In genomic region chr4:75552452-75552851, GRCh38 we compare ENCODE assay signal across 24 cellular contexts. TPM values are rescaled to one million over a fixed set of nuclear protein-coding genes. Genes with fewer than 3 reads are reported as not detected.
DNase-seq lines count a peak whose midpoint lies in the region; ATAC-seq and TF ChIP-seq lines count a peak whose summit lies in the region.
"Had no signal": no experiment of that assay in that cellular context is flagged by ENCODE, and none has a peak within 500 bp of the region (broad histone marks: within the 10 kb centered on the region; RNA-seq: fewer than 3 reads in every experiment).

No MANE protein-coding gene starts in this region.

- H3K56ac ChIP-seq in IMR-90 (ENCODE audit: extremely low read depth, insufficient read depth, low read length) = no peak overlapping the region

- TF ChIP-seq RAD21 in IMR-90 (IDR thresholded peaks at IDR 0.05; ENCODE audit: low read length) = no peak

- H3K79me1 ChIP-seq in IMR-90 (ENCODE audit: low read depth in 1 of 2, low read length in 2 of 2) (no peaks in the 10 kb centered on the region), mesenchymal stem cell (replicated peaks; ENCODE audit: low read length, poor library complexity, severe bottlenecking) (no peaks in the 10 kb centered on the region)

- no peak overlapping the region for H3K18ac ChIP-seq in IMR-90 (ENCODE audit: low read depth, low read length)
- H3K18ac ChIP-seq in mesenchymal stem cell (ENCODE audit: low read depth in 1 of 2, low read length in 2 of 2) = no peak overlapping the region

- H2BK15ac ChIP-seq in IMR-90 (ENCODE audit: low read depth, low read length) (no peak overlapping the region), mesenchymal stem cell (ENCODE audit: low read depth, poor library complexity, severe bottlenecking) (no peak overlapping the region)

- H4K91ac ChIP-seq in IMR-90 (ENCODE audit: insufficient read depth, low read depth, low read length) (no peak overlapping the region), mesenchymal stem cell (ENCODE audit: low read length) (no peak overlapping the region)

- ATAC-seq in IMR-90 (ENCODE audit: low read depth) (peak; percentile 46), GM21717 (IDR thresholded peaks at IDR 0.05; ENCODE audit: unreplicated experiment) (no peak)

- POLR2A ChIA-PET in IMR-90 (lab: Charles Lee; ENCODE audit: unreplicated experiment) = no interaction called here

- H4K20me1 ChIP-seq in IMR-90 (ENCODE audit: insufficient read depth, low read length) = no peaks in the 10 kb centered on the region
- H4K20me1 ChIP-seq: BLaER1 had no signal

- peaks cover 6% of the 10 kb centered on the region for H3K27me3 ChIP-seq in IMR-90 (ENCODE audit: control insufficient read depth, insufficient read depth, low read length)
- H3K27me3 ChIP-seq in mesenchymal stem cell (ENCODE audit: control insufficient read depth in 1 of 2, insufficient read depth in 1 of 2, low read length in 2 of 2) = peaks cover 0 to 12% of the 10 kb centered on the region in 2 experiments
- H3K27me3 ChIP-seq: BE2C, BLaER1 had no signal

- no peaks in the 10 kb centered on the region for H3K4me1 ChIP-seq in IMR-90 (ENCODE audit: control insufficient read depth, insufficient read depth, low read length)
- peaks cover 9% of the 10 kb centered on the region for H3K4me1 ChIP-seq in mesenchymal stem cell (ENCODE audit: control insufficient read depth, insufficient read depth, low read depth, low read length)
- H3K4me1 ChIP-seq: BE2C, BLaER1 had no signal

- no peak overlapping the region for H2BK5ac ChIP-seq in IMR-90 (ENCODE audit: low read depth, low read length, poor library complexity, severe bottlenecking)
- H2BK5ac ChIP-seq in mesenchymal stem cell (ENCODE audit: low read depth, low read length, poor library complexity, severe bottlenecking) = no peak overlapping the region

- CTCF ChIA-PET in IMR-90 (lab: Yijun Ruan, JAX) = interaction anchor here (1.0 kb wide), 1 partner anchor 10 kb away, joined by 3 read pairs; no protein-coding TSS in a partner anchor

- dilution Hi-C loops in IMR-90 (cut with HindIII; ENCODE audit: low sequenced_read_pairs, unreplicated experiment) = no loop called here

- no peak overlapping the region for H2BK120ac ChIP-seq in IMR-90 (ENCODE audit: low read depth, low read length)
- H2BK120ac ChIP-seq in mesenchymal stem cell (ENCODE audit: low read depth, low read length) = no peak overlapping the region

- TF ChIP-seq CTCF in IMR-90 (conservative IDR thresholded peaks at IDR 0.05; ENCODE audit: low read depth, low read length) = no peak

- no peaks in the 10 kb centered on the region; the same call in 1 of the 2 replicates for H3K9me1 ChIP-seq in IMR-90 (ENCODE audit: insufficient read depth, low read length)

- H3K4me3 ChIP-seq in IMR-90 (ENCODE audit: insufficient read depth, low read depth, low read length) (no peak overlapping the region), mesenchymal stem cell (ENCODE audit: insufficient read depth in 1 of 2, low read depth in 1 of 2, low read length in 2 of 2) (no peak overlapping the region)
- H3K4me3 ChIP-seq: BLaER1 had no signal

- H3K14ac ChIP-seq in IMR-90 (replicated peaks; ENCODE audit: low read depth, low read length) (no peak overlapping the region), mesenchymal stem cell (ENCODE audit: low read length in 2 of 2) (no peak overlapping the region)

- H2AFZ ChIP-seq in IMR-90 (replicated peaks; ENCODE audit: low read length, poor library complexity) = no peak overlapping the region
- H2AFZ ChIP-seq in mesenchymal stem cell (ENCODE audit: low read depth, low read length) = no peak overlapping the region

- H2AK9ac ChIP-seq in IMR-90 (replicated peaks; ENCODE audit: low read depth, low read length, poor library complexity) = no peak overlapping the region

- H3K23ac ChIP-seq in IMR-90 (ENCODE audit: low read depth, low read length) (no peak overlapping the region), mesenchymal stem cell (ENCODE audit: low read length in 2 of 2) (no peak overlapping the region)

- H2BK20ac ChIP-seq in IMR-90 (ENCODE audit: low read depth, low read length) = no peak overlapping the region

- no TSS peak for BruUV-seq in IMR-90 (replicated peaks; lab: Mats Ljungman, UMichigan)

- TF ChIP-seq POLR2A in IMR-90 (IDR thresholded peaks at IDR 0.05; ENCODE audit: low read depth, low read length) = no peak

- H2BK12ac ChIP-seq in mesenchymal stem cell (ENCODE audit: low read length in 2 of 2) = no peak overlapping the region

- H2AK5ac ChIP-seq in IMR-90 (ENCODE audit: low read depth, low read length) = no peak overlapping the region
- H2AK5ac ChIP-seq in mesenchymal stem cell (ENCODE audit: low read length, severe bottlenecking) = no peak overlapping the region

- H3K4ac ChIP-seq in IMR-90 (ENCODE audit: low read depth, low read length) = no peak overlapping the region
- no peak overlapping the region for H3K4ac ChIP-seq in mesenchymal stem cell (ENCODE audit: low read depth in 1 of 2, low read length in 2 of 2)

- in situ Hi-C loops in IMR-90 (cut with MboI; ENCODE audit: low sequenced_read_pairs) = no loop called here

- H4K8ac ChIP-seq in IMR-90 (ENCODE audit: low read depth in 2 of 2, low read length in 2 of 2) (no peak overlapping the region), mesenchymal stem cell (ENCODE audit: low read length) (no peak overlapping the region)

- H3K9me3 ChIP-seq in IMR-90 (ENCODE audit: control insufficient read depth, insufficient read depth, low read length) (no peaks in the 10 kb centered on the region), mesenchymal stem cell (ENCODE audit: control insufficient read depth, low read length) (no peaks in the 10 kb centered on the region)
- H3K9me3 ChIP-seq: BE2C, BLaER1 had no signal

- no peak overlapping the region for H3K4me2 ChIP-seq in IMR-90 (ENCODE audit: low read depth, low read length)
- no peak overlapping the region for H3K4me2 ChIP-seq in mesenchymal stem cell (ENCODE audit: low read length, poor library complexity, severe bottlenecking)
- H3K4me2 ChIP-seq: BLaER1 had no signal

- no peaks in the 10 kb centered on the region for H3K36me3 ChIP-seq in IMR-90 (ENCODE audit: control insufficient read depth, insufficient read depth, low read length)
- H3K36me3 ChIP-seq in mesenchymal stem cell (ENCODE audit: control insufficient read depth in 1 of 2, insufficient read depth in 2 of 2, low read depth in 1 of 2, low read length in 2 of 2) = no peaks in the 10 kb centered on the region
- H3K36me3 ChIP-seq: BE2C, BLaER1 had no signal

- DNase-seq in IMR-90 = no peak
- DNase-seq in mesenchymal stem cell = peak; percentile 25
- DNase-seq in stimulated activated CD4-positive, alpha-beta T cell treated with anti-CD3 and anti-CD28 coated beads, Interleukin-1b, Interleukin-23, amount 100 ng/mL, for 48 hours = no peak
- no peak for DNase-seq in pons (ENCODE audit: low spot score)
- DNase-seq: 8988T; ACHN; BE2C; C1 segment of cervical spinal cord; CD4-positive, alpha-beta memory T cell; CD4-positive, CD25-positive, alpha-beta regulatory T cell; CD8-positive, alpha-beta memory T cell; COR-L47; DMS 273 treated with DMSO at 0.1 percent for 48 hours; DMS153; DMS53; DMS79; DND-41; EL; GF-D8 had no signal

- H4K5ac ChIP-seq in IMR-90 (ENCODE audit: low read depth, low read length) = no peak overlapping the region

- no peak overlapping the region for H3K27ac ChIP-seq in IMR-90 (ENCODE audit: insufficient read depth, low read length)
- H3K27ac ChIP-seq in mesenchymal stem cell (ENCODE audit: low read length, poor library complexity, severe bottlenecking) = no peak overlapping the region
- H3K27ac ChIP-seq: BLaER1 had no signal

- intact Hi-C loops in IMR-90 (cut with micrococcal nuclease) = no loop called here

- no peak overlapping the region for H3K9ac ChIP-seq in IMR-90 (ENCODE audit: low read depth, low read length)
- H3K9ac ChIP-seq in mesenchymal stem cell (ENCODE audit: low read length) = no peak overlapping the region
- H3K9ac ChIP-seq: BLaER1 had no signal

TF ChIP-seq in IMR-90, 13 proteins besides CTCF, POLR2A, EP300 and RAD21 (continues in another document):
- TF ChIP-seq MXI1 (IDR thresholded peaks at IDR 0.05; ENCODE audit: borderline replicate concordance, low read depth, low read length) (no peak), SMC3 (IDR thresholded peaks at IDR 0.05; ENCODE audit: low read depth, low read length) (no peak), FOS (IDR thresholded peaks at IDR 0.05; ENCODE audit: low read depth, low read length) (no peak), USF2 (IDR thresholded peaks at IDR 0.05; ENCODE audit: low read depth, low read length) (no peak), CHD1 (IDR thresholded peaks at IDR 0.05; ENCODE audit: low read depth, low read length) (no peak), MAZ (IDR thresholded peaks at IDR 0.05; ENCODE audit: borderline replicate concordance, low read depth, low read length) (no peak), BHLHE40 (IDR thresholded peaks at IDR 0.05; ENCODE audit: low read depth, low read length) (no peak), NFE2L2 (IDR thresholded peaks at IDR 0.05; ENCODE audit: low read depth, low read length) (no peak)

RNA-seq across cellular contexts. Expression of gene ODAPH, which starts 3.4 kb away (rescaled TPM):
- not detected in 2 replicates for total RNA-seq in IMR-90 (2012; rRNA removed)
- polyA plus RNA-seq in IMR-90 (2012; rRNA removed) = not detected in 2 replicates
- not detected in 2 replicates for polyA plus RNA-seq in IMR-90 (2012; cell fraction: cytosol; rRNA removed)
- 0.15 TPM in 1 of 2 replicates, not detected in the other for polyA plus RNA-seq in IMR-90 (2012; cell fraction: nucleus; rRNA removed; ENCODE audit: low replicate concordance)
- not detected for polyA plus RNA-seq in mesenchymal stem cell (2013, experiment 1 of 2)
- polyA plus RNA-seq in mesenchymal stem cell (2013, experiment 2 of 2) = 0.04 TPM
- total RNA-seq: A673; CD4-positive, alpha-beta memory T cell; CD4-positive, CD25-positive, alpha-beta regulatory T cell; CD8-positive, alpha-beta memory T cell had no signal
- polyA plus RNA-seq: AG04450; CD14-positive monocyte; CD4-positive, alpha-beta memory T cell; CD4-positive, CD25-positive, alpha-beta regulatory T cell had no signal

RNA-seq across cellular contexts. Expression of gene THAP6, which starts 38.2 kb away (rescaled TPM):
- 7.0 and 12.8 TPM in 2 replicates for total RNA-seq in IMR-90 (2012; rRNA removed)
- 4.1 and 6.3 TPM in 2 replicates for polyA plus RNA-seq in IMR-90 (2012; rRNA removed)
- polyA plus RNA-seq in IMR-90 (2012; cell fraction: cytosol; rRNA removed) = 0.70 and 0.90 TPM in 2 replicates
- 1.3 and 12.7 TPM in 2 replicates for polyA plus RNA-seq in IMR-90 (2012; cell fraction: nucleus; rRNA removed; ENCODE audit: low replicate concordance)
- 8.5 TPM for polyA plus RNA-seq in mesenchymal stem cell (2013, experiment 1 of 2)
- polyA plus RNA-seq in mesenchymal stem cell (2013, experiment 2 of 2) = 8.6 TPM

RNA-seq across cellular contexts. Expression of gene RCHY1, which starts 38.2 kb away (rescaled TPM):
- 22.4 and 41.4 TPM in 2 replicates for total RNA-seq in IMR-90 (2012; rRNA removed)
- 12.9 and 20.1 TPM in 2 replicates for polyA plus RNA-seq in IMR-90 (2012; rRNA removed)
- polyA plus RNA-seq in IMR-90 (2012; cell fraction: cytosol; rRNA removed) = 3.9 and 4.7 TPM in 2 replicates
- 1.1 and 10.7 TPM in 2 replicates for polyA plus RNA-seq in IMR-90 (2012; cell fraction: nucleus; rRNA removed; ENCODE audit: low replicate concordance)
- polyA plus RNA-seq in mesenchymal stem cell (2013, experiment 1 of 2) = 19.9 TPM
- 20.4 TPM for polyA plus RNA-seq in mesenchymal stem cell (2013, experiment 2 of 2)
